In the genomic region with DNA sequence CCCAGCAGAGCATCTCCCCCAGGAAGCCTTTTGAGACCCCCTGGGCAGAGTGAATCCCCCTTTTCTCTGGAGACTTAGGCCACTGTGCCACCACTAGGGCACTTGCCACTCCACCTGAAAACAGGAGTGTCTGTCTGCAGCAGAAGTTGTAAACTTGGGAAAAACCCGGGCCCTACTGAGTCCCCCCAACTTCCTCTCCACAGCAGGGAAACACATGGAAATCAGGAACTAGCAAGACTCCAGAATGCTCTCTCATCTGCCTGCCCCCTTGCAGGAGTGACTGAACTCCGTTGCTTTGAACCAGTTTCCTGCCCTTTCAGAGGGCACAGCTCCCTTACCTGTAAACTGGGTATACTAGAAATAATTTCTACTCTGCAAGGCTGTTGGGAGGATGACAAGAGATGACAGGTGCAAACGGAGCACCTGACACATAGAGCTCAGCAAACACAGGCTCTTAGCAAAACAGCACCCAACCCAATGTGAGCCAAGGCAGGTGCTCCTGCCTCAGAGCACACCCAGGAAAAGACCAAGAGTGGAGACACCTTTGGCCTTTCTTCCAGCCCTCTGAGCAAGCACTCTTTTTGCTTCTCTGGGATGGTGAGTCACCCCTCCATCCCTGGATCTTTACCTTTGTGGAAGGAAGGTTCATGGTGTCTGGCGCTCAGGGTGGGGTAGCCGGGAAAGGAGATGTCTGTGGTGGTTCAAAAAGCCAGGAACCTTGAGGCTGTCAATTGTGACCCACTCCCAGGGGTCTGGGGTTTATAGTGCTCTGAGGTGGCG, we compare ENCODE assay signal across 8 cellular contexts. TPM values are rescaled to one million over a fixed set of nuclear protein-coding genes. Genes with fewer than 3 reads are reported as not detected.
DNase-seq lines count a peak whose midpoint lies in the region; ATAC-seq and TF ChIP-seq lines count a peak whose summit lies in the region.

A gene with protein sequence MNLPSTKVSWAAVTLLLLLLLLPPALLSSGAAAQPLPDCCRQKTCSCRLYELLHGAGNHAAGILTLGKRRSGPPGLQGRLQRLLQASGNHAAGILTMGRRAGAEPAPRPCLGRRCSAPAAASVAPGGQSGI (minus strand): TSS at position 736 of the 780 bp plus-strand sequence. CDS start 87 bp downstream, at position 649.

- DNase-seq in DMS153 (lab: John Stamatoyannopoulos, UW): peak; percentile 58
- DNase-seq in NCI-H1436 treated with DMSO at 0.1 percent for 48 hours (lab: John Stamatoyannopoulos, UW): peak; percentile 9
- no peak for DNase-seq in coronary artery (ENCODE audit: low spot score)
- DNase-seq in osteocyte (ENCODE audit: extremely low spot score, unreplicated experiment): no peak
- no peak for DNase-seq in HT-29 (ENCODE audit: low spot score)
- DNase-seq in NCI-H128 (lab: John Stamatoyannopoulos, UW; ENCODE audit: unreplicated experiment): no peak
- no peak for DNase-seq in omental fat pad (ENCODE audit: low spot score)

- H3K27ac ChIP-seq in coronary artery: peak within 1 kb of the TSS; percentile 45 to 81

- H3K27ac Mint-ChIP-seq in osteocyte (ENCODE audit: unreplicated experiment): no peak within 1 kb of the TSS

- H3K36me3 Mint-ChIP-seq in osteocyte (ENCODE audit: unreplicated experiment): no peaks in the 10 kb centered on the region

- peaks cover 25% of the 10 kb centered on the region for H3K27me3 Mint-ChIP-seq in osteocyte (ENCODE audit: unreplicated experiment)

- peak within 1 kb of the TSS; percentile 60 for H3K4me3 Mint-ChIP-seq in osteocyte (ENCODE audit: unreplicated experiment)

- peaks cover 22% of the 10 kb centered on the region for H3K4me1 Mint-ChIP-seq in osteocyte (ENCODE audit: unreplicated experiment)

- no peaks in the 10 kb centered on the region for H3K9me3 Mint-ChIP-seq in osteocyte (ENCODE audit: unreplicated experiment)

- peak within 1 kb of the TSS; percentile 79 for H3K4me3 ChIP-seq in coronary artery

- TF ChIP-seq CTCF in coronary artery (IDR thresholded peaks at IDR 0.05) (no peak), osteocyte (IDR thresholded peaks at IDR 0.05) (no peak), omental fat pad (IDR thresholded peaks at IDR 0.05) (no peak)

- ATAC-seq in omental fat pad (ENCODE audit: low FRiP score) (no peak), GM21529 (IDR thresholded peaks at IDR 0.05; ENCODE audit: unreplicated experiment) (no peak)

RNA-seq across cellular contexts. Expression of the gene that starts here (rescaled TPM):
- not detected in 2 replicates for total RNA-seq in osteocyte
- not detected in 2 replicates for total RNA-seq in HT-29 (2014; rRNA removed; shearing (Covaris generic))
- total RNA-seq in omental fat pad: not detected

Comparison
In these comparisons a context has a peak if more than half of its experiments do, and no peak if none do; other contexts are left out.
1. DNase-seq: peak in DMS153 (single experiment) and NCI-H1436 treated with DMSO at 0.1 percent for 48 hours (single experiment); none in coronary artery (single experiment), osteocyte (single experiment), HT-29 (single experiment), NCI-H128 (single experiment) and omental fat pad (single experiment).